Comparison of ENCODE assay signal across 15 cellular contexts in genomic region chr20:8310618-8311017, GRCh38.
DNase-seq lines count a peak whose midpoint lies in the region; ATAC-seq and TF ChIP-seq lines count a peak whose summit lies in the region.
"Had no signal": no experiment of that assay in that cellular context is flagged by ENCODE, and none has a peak within 500 bp of the region (broad histone marks: within the 10 kb centered on the region; RNA-seq: fewer than 3 reads in every experiment).

No MANE protein-coding gene starts in this region.

- no peak for TF ChIP-seq CTCF in brain (conservative IDR thresholded peaks at IDR 0.05)
- no peak for TF ChIP-seq CTCF in nephron progenitor cell (IDR thresholded peaks at IDR 0.05)
- no peak for TF ChIP-seq CTCF in gastroesophageal sphincter (IDR thresholded peaks at IDR 0.05)

- H3K27me3 ChIP-seq in gastroesophageal sphincter: no peaks in the 10 kb centered on the region

- intact Hi-C loops in head of caudate nucleus (cut with DNase I): no loop called here

- TF ChIP-seq EP300 in gastroesophageal sphincter (IDR thresholded peaks at IDR 0.05): no peak

- no peaks in the 10 kb centered on the region for H3K27me3 Mint-ChIP-seq in brain
- no peaks in the 10 kb centered on the region for H3K27me3 Mint-ChIP-seq in nephron progenitor cell (ENCODE audit: low read depth, poor library complexity)

- no peak overlapping the region for H3K27ac ChIP-seq in gastroesophageal sphincter
- H3K27ac ChIP-seq: 22Rv1, HL-60 had no signal

- no peak for TF ChIP-seq POLR2A in gastroesophageal sphincter (IDR thresholded peaks at IDR 0.05)

- no peaks in the 10 kb centered on the region for H3K36me3 Mint-ChIP-seq in brain
- H3K36me3 Mint-ChIP-seq in nephron progenitor cell (ENCODE audit: low read depth): no peaks in the 10 kb centered on the region
- H3K36me3 Mint-ChIP-seq: CD8-positive, alpha-beta T cell had no signal

- H3K36me3 ChIP-seq in gastroesophageal sphincter: no peaks in the 10 kb centered on the region

- 81 to 90% methylated on average over 2 to 4 of the region's 4 CpGs for WGBS in gastroesophageal sphincter (ENCODE audit: low coverage in 1 of 2), 2 donors

- H3K4me3 ChIP-seq in gastroesophageal sphincter: no peak overlapping the region
- H3K4me3 ChIP-seq: GM23338 had no signal

- DNase-seq in SHP77 (lab: John Stamatoyannopoulos, UW) (peak; percentile 19 to 31), SHP77 treated with DMSO at 0.1 percent for 48 hours (lab: John Stamatoyannopoulos, UW) (no peak), nephron progenitor cell (no peak), head of caudate nucleus (no peak)
- DNase-seq: Caco-2; CD8-positive, alpha-beta T cell; H7 had no signal

- H3K4me1 ChIP-seq in gastroesophageal sphincter: peaks cover 0 to 53% (median 3%) of the 10 kb centered on the region in 3 donors

- peaks cover 0 to 3% (median 0%) of the 10 kb centered on the region in 5 experiments for H3K9me3 Mint-ChIP-seq in brain
- H3K9me3 Mint-ChIP-seq in nephron progenitor cell: no peaks in the 10 kb centered on the region
- H3K9me3 Mint-ChIP-seq: CD8-positive, alpha-beta T cell; GM23338 had no signal

- ATAC-seq in gastroesophageal sphincter (no peak), GM21381 (IDR thresholded peaks at IDR 0.05; ENCODE audit: unreplicated experiment) (no peak), HG03520 (IDR thresholded peaks at IDR 0.05; ENCODE audit: unreplicated experiment) (no peak)
- ATAC-seq: CD8-positive, alpha-beta T cell; GM23338 had no signal

- H3K4me3 Mint-ChIP-seq in brain (peak overlapping the region; percentile 24 to 68 (median 44)), nephron progenitor cell (no peak overlapping the region)
- H3K4me3 Mint-ChIP-seq: CD14-positive monocyte; CD8-positive, alpha-beta T cell; GM23338 had no signal

- H3K4me1 Mint-ChIP-seq in brain (peaks cover 65% of the 10 kb centered on the region), nephron progenitor cell (peaks cover 26% of the 10 kb centered on the region)

- H3K27ac Mint-ChIP-seq in brain (peak overlapping the region; percentile 48 to 91 (median 80)), nephron progenitor cell (peak overlapping the region; percentile 11)
- H3K27ac Mint-ChIP-seq: CD8-positive, alpha-beta T cell; GM23338 had no signal

- H3K9me3 ChIP-seq in gastroesophageal sphincter: no peaks in the 10 kb centered on the region
- H3K9me3 ChIP-seq: Caco-2 had no signal

Comparison
In these comparisons a context has a peak if more than half of its experiments do, and no peak if none do; other contexts are left out.
1. DNase-seq: peak in SHP77 (2 of 2); none in SHP77 treated with DMSO at 0.1 percent for 48 hours (single experiment), nephron progenitor cell (single experiment) and head of caudate nucleus (0 of 42).